ENCODE assay signal across 14 cellular contexts in the genomic region with DNA sequence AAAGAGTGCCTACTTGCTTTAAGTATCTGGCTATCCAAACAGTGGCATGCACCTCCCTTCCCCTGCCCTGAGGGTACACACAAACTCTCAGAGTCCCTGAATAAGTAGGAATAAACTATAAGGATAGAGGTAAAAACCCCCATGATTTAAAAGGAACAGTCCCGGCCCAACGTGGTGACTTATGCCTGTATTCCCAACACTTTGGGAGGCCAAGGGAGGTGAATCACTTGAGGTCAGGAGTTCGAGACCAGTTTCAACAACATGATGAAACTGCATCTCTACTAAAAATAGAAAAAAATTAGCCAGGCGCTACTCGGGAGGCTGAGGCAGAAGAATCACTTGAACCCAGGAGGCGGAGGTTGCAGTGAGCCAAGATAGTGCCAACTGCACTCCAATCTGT. TPM values are rescaled to one million over a fixed set of nuclear protein-coding genes. Genes with fewer than 3 reads are reported as not detected.
DNase-seq lines count a peak whose midpoint lies in the region; ATAC-seq and TF ChIP-seq lines count a peak whose summit lies in the region.
"Had no signal": no experiment of that assay in that cellular context is flagged by ENCODE, and none has a peak within 500 bp of the region (broad histone marks: within the 10 kb centered on the region; RNA-seq: fewer than 3 reads in every experiment).

No MANE protein-coding gene starts in this region.

- H3K14ac ChIP-seq in H9 (ENCODE audit: insufficient read depth, low read length), result no peak overlapping the region

- H3K36me3 Mint-ChIP-seq in CD4-positive, CD25-positive, alpha-beta regulatory T cell, result peaks cover 70% of the 10 kb centered on the region
- H3K36me3 Mint-ChIP-seq in H9 (ENCODE audit: insufficient read depth in 1 of 3, low read depth in 3 of 3), result peaks cover 8 to 72% (median 70%) of the 10 kb centered on the region in 3 experiments; a peak in 5 of 7 replicates
- peaks cover 45% of the 10 kb centered on the region for H3K36me3 Mint-ChIP-seq in activated T-helper 1 cell treated with anti-CD3 and anti-CD28 coated beads, Interleukin-12 subunit alpha, Interleukin-12 subunit beta, Interleukin-2, Interleukin-4 antibody, amounts not matched to agents 30 ng/mL and 10 ng/mL and 1 ng/mL, durations not matched to agents 14 hours and 24 hours and 36 hours (ENCODE audit: low read depth)
- peaks cover 40% of the 10 kb centered on the region for H3K36me3 Mint-ChIP-seq in stimulated activated memory B cell treated with anti-CD40 and anti-IgM and Interleukin-4, amounts not matched to agents 10 μg/mL and 1 μg/mL and 100 μg/mL, for 72 hours

- no peaks in the 10 kb centered on the region; the same call in 1 of the 2 replicates for H3K79me2 ChIP-seq in H9 (ENCODE audit: insufficient read depth, low read length)

- H4K20me1 ChIP-seq in H9 (ENCODE audit: control insufficient read depth, insufficient read depth, insufficient read length), result no peaks in the 10 kb centered on the region

- ATAC-seq in CD4-positive, CD25-positive, alpha-beta regulatory T cell (ENCODE audit: low read depth in 2 of 2), result no peak
- no peak for ATAC-seq in HG02623 (IDR thresholded peaks at IDR 0.05; ENCODE audit: unreplicated experiment)
- no peak for ATAC-seq in stimulated activated memory B cell treated with anti-CD40 and anti-IgM and Interleukin-4, amounts not matched to agents 10 μg/mL and 1 μg/mL and 100 μg/mL, for 72 hours

- H3K18ac ChIP-seq in H9 (ENCODE audit: insufficient read length, low read depth, low read length), result no peak overlapping the region

- no peaks in the 10 kb centered on the region for H3K27me3 Mint-ChIP-seq in CD4-positive, CD25-positive, alpha-beta regulatory T cell
- no peaks in the 10 kb centered on the region for H3K27me3 Mint-ChIP-seq in H9 (ENCODE audit: low read depth)
- H3K27me3 Mint-ChIP-seq in activated T-helper 1 cell treated with anti-CD3 and anti-CD28 coated beads, Interleukin-12 subunit alpha, Interleukin-12 subunit beta, Interleukin-2, Interleukin-4 antibody, amounts not matched to agents 30 ng/mL and 10 ng/mL and 1 ng/mL, durations not matched to agents 14 hours and 24 hours and 36 hours (ENCODE audit: insufficient read depth), result no peaks in the 10 kb centered on the region
- H3K27me3 Mint-ChIP-seq in stimulated activated memory B cell treated with anti-CD40 and anti-IgM and Interleukin-4, amounts not matched to agents 10 μg/mL and 1 μg/mL and 100 μg/mL, for 72 hours, result no peaks in the 10 kb centered on the region

- H2BK20ac ChIP-seq in H9 (ENCODE audit: low read depth, low read length, poor library complexity, severe bottlenecking), result no peak overlapping the region

- no peak overlapping the region for H2AFZ ChIP-seq in H9 (ENCODE audit: low read length)

- peak overlapping the region; percentile 75 for H3K27ac ChIP-seq in CD4-positive, CD25-positive, alpha-beta regulatory T cell (ENCODE audit: insufficient read depth, low read length, poor library complexity, severe bottlenecking)
- H3K27ac ChIP-seq in H9 (ENCODE audit: insufficient read length, low read depth, low read length), result no peak overlapping the region
- H3K27ac ChIP-seq: thoracic aorta had no signal

- intact Hi-C loops in activated T-helper 1 cell treated with anti-CD3 and anti-CD28 coated beads, Interleukin-12 subunit alpha, Interleukin-12 subunit beta, Interleukin-2, Interleukin-4 antibody, amounts not matched to agents 30 ng/mL and 10 ng/mL and 1 ng/mL, durations not matched to agents 14 hours and 24 hours and 36 hours (cut with micrococcal nuclease), result no loop called here

- H3K4me2 ChIP-seq in H9 (ENCODE audit: insufficient read depth, insufficient read length, low read length), result no peak overlapping the region

- WGBS in H9 (ENCODE audit: extremely low coverage, insufficient read length, low lambda C conversion rate), result no CpG with 5 or more reads among the region's 6 CpGs

- H3K9me3 ChIP-seq in CD4-positive, CD25-positive, alpha-beta regulatory T cell (ENCODE audit: control insufficient read depth in 2 of 2, low read length in 2 of 2), result no peaks in the 10 kb centered on the region
- H3K9me3 ChIP-seq in H9 (ENCODE audit: control insufficient read depth, low read depth, low read length), result no peaks in the 10 kb centered on the region
- H3K9me3 ChIP-seq: thoracic aorta had no signal

- no peak for TF ChIP-seq CTCF in H9 (conservative IDR thresholded peaks at IDR 0.05)
- no peak for TF ChIP-seq CTCF in fibroblast of the aortic adventitia (IDR thresholded peaks at IDR 0.05; ENCODE audit: insufficient read depth, low read length)

- H3K9ac ChIP-seq in H9 (ENCODE audit: extremely low read depth, insufficient read length, low read length), result no peak overlapping the region

- no peak overlapping the region for H2BK15ac ChIP-seq in H9 (ENCODE audit: low read depth, low read length)

- H2BK120ac ChIP-seq in H9 (ENCODE audit: low read depth, low read length, poor library complexity, severe bottlenecking), result no peak overlapping the region

- no peak overlapping the region for H4K91ac ChIP-seq in H9 (ENCODE audit: insufficient read length, low read depth, low read length)

- no peaks in the 10 kb centered on the region for H3K79me1 ChIP-seq in H9 (ENCODE audit: insufficient read depth, low read depth, low read length, poor library complexity, severe bottlenecking)

- peaks cover 58% of the 10 kb centered on the region for H3K4me1 ChIP-seq in CD4-positive, CD25-positive, alpha-beta regulatory T cell (ENCODE audit: control insufficient read depth, insufficient read depth, low read length, poor library complexity, severe bottlenecking)
- no peaks in the 10 kb centered on the region for H3K4me1 ChIP-seq in H9 (ENCODE audit: insufficient read depth, low read length)

- H3K23me2 ChIP-seq in H9 (ENCODE audit: insufficient read length, low read depth, low read length, poor library complexity, severe bottlenecking), result no peaks in the 10 kb centered on the region

- H3K56ac ChIP-seq in H9 (ENCODE audit: insufficient read length, low read depth, low read length), result no peak overlapping the region

- no peaks in the 10 kb centered on the region for H3K9me3 Mint-ChIP-seq in CD4-positive, CD25-positive, alpha-beta regulatory T cell
- no peaks in the 10 kb centered on the region for H3K9me3 Mint-ChIP-seq in H9
- no peaks in the 10 kb centered on the region for H3K9me3 Mint-ChIP-seq in activated T-helper 1 cell treated with anti-CD3 and anti-CD28 coated beads, Interleukin-12 subunit alpha, Interleukin-12 subunit beta, Interleukin-2, Interleukin-4 antibody, amounts not matched to agents 30 ng/mL and 10 ng/mL and 1 ng/mL, durations not matched to agents 14 hours and 24 hours and 36 hours
- no peaks in the 10 kb centered on the region for H3K9me3 Mint-ChIP-seq in stimulated activated memory B cell treated with anti-CD40 and anti-IgM and Interleukin-4, amounts not matched to agents 10 μg/mL and 1 μg/mL and 100 μg/mL, for 72 hours

- H2BK12ac ChIP-seq in H9 (ENCODE audit: insufficient read length, low read depth, low read length), result no peak overlapping the region

- peaks cover 87% of the 10 kb centered on the region for H3K36me3 ChIP-seq in CD4-positive, CD25-positive, alpha-beta regulatory T cell (ENCODE audit: control insufficient read depth, insufficient read depth, low read length)

- no peak overlapping the region for H3K4ac ChIP-seq in H9 (ENCODE audit: low read depth, low read length)

- H4K5ac ChIP-seq in H9 (ENCODE audit: insufficient read length, low read depth, low read length), result no peak overlapping the region

- H3K4me3 Mint-ChIP-seq in CD4-positive, CD25-positive, alpha-beta regulatory T cell, result peak overlapping the region in 3 of 4 donors; percentile 17 to 89 (median 26)
- H3K4me3 Mint-ChIP-seq in H9, result no peak overlapping the region
- H3K4me3 Mint-ChIP-seq in activated T-helper 1 cell treated with anti-CD3 and anti-CD28 coated beads, Interleukin-12 subunit alpha, Interleukin-12 subunit beta, Interleukin-2, Interleukin-4 antibody, amounts not matched to agents 30 ng/mL and 10 ng/mL and 1 ng/mL, durations not matched to agents 14 hours and 24 hours and 36 hours, result no peak overlapping the region
- H3K4me3 Mint-ChIP-seq in stimulated activated memory B cell treated with anti-CD40 and anti-IgM and Interleukin-4, amounts not matched to agents 10 μg/mL and 1 μg/mL and 100 μg/mL, for 72 hours, result no peak overlapping the region

- H3T11ph ChIP-seq in H9 (ENCODE audit: low read length), result no peak overlapping the region

- H3K23ac ChIP-seq in H9 (ENCODE audit: insufficient read length, low read depth, low read length), result no peak overlapping the region

- H3K4me3 ChIP-seq in CD4-positive, CD25-positive, alpha-beta regulatory T cell (ENCODE audit: low read depth, low read length), result no peak overlapping the region
- no peak overlapping the region for H3K4me3 ChIP-seq in fibroblast of the aortic adventitia (ENCODE audit: low read depth, low read length)
- H3K4me3 ChIP-seq: thoracic aorta had no signal

- H3K4me1 Mint-ChIP-seq in CD4-positive, CD25-positive, alpha-beta regulatory T cell, result peaks cover 29 to 86% (median 55%) of the 10 kb centered on the region in 4 donors
- H3K4me1 Mint-ChIP-seq in H9, result peaks cover 4 to 5% of the 10 kb centered on the region in 2 experiments; a peak in 3 of 4 replicates
- peaks cover 34% of the 10 kb centered on the region for H3K4me1 Mint-ChIP-seq in activated T-helper 1 cell treated with anti-CD3 and anti-CD28 coated beads, Interleukin-12 subunit alpha, Interleukin-12 subunit beta, Interleukin-2, Interleukin-4 antibody, amounts not matched to agents 30 ng/mL and 10 ng/mL and 1 ng/mL, durations not matched to agents 14 hours and 24 hours and 36 hours (ENCODE audit: low read depth)
- no peaks in the 10 kb centered on the region for H3K4me1 Mint-ChIP-seq in stimulated activated memory B cell treated with anti-CD40 and anti-IgM and Interleukin-4, amounts not matched to agents 10 μg/mL and 1 μg/mL and 100 μg/mL, for 72 hours

- H3K27ac Mint-ChIP-seq in CD4-positive, CD25-positive, alpha-beta regulatory T cell, result peak overlapping the region; percentile 96 to 97 (median 97)
- peak overlapping the region in 2 of 3 experiments; percentile 55 to 58; a peak in 1 of 7 replicates for H3K27ac Mint-ChIP-seq in H9
- H3K27ac Mint-ChIP-seq in activated T-helper 1 cell treated with anti-CD3 and anti-CD28 coated beads, Interleukin-12 subunit alpha, Interleukin-12 subunit beta, Interleukin-2, Interleukin-4 antibody, amounts not matched to agents 30 ng/mL and 10 ng/mL and 1 ng/mL, durations not matched to agents 14 hours and 24 hours and 36 hours, result peak overlapping the region; percentile 48
- H3K27ac Mint-ChIP-seq in stimulated activated memory B cell treated with anti-CD40 and anti-IgM and Interleukin-4, amounts not matched to agents 10 μg/mL and 1 μg/mL and 100 μg/mL, for 72 hours, result no peak overlapping the region

- H4K8ac ChIP-seq in H9 (replicated peaks; ENCODE audit: insufficient read length, low read depth, low read length), result no peak overlapping the region

- no peaks in the 10 kb centered on the region for H3K27me3 ChIP-seq in CD4-positive, CD25-positive, alpha-beta regulatory T cell (ENCODE audit: control insufficient read depth, insufficient read depth, low read length)
- no peaks in the 10 kb centered on the region; the same call in 1 of the 2 replicates for H3K27me3 ChIP-seq in H9 (ENCODE audit: insufficient read depth, low read length)

- no peak overlapping the region for H2AK5ac ChIP-seq in H9 (ENCODE audit: insufficient read length, low read length)

- H2BK5ac ChIP-seq in H9 (ENCODE audit: insufficient read length, low read length), result no peak overlapping the region

- DNase-seq in CD4-positive, CD25-positive, alpha-beta regulatory T cell, result no peak
- DNase-seq in H9 (no peak), fibroblast of the aortic adventitia (ENCODE audit: low read depth) (peak; percentile 45), NCI-H1092 (lab: John Stamatoyannopoulos, UW) (no peak), COR-L47 (lab: John Stamatoyannopoulos, UW) (no peak)
- DNase-seq in activated T-helper 1 cell treated with anti-CD3 and anti-CD28 coated beads, Interleukin-12 subunit alpha, Interleukin-12 subunit beta, Interleukin-2, Interleukin-4 antibody, amounts not matched to agents 30 ng/mL and 10 ng/mL and 1 ng/mL, durations not matched to agents 14 hours and 24 hours and 36 hours (ENCODE audit: low spot score), result no peak
- DNase-seq: amygdala, head of caudate nucleus had no signal

RNA-seq across cellular contexts. Expression of a gene that starts 22.2 kb away (rescaled TPM):
- 723 TPM for total RNA-seq in CD4-positive, CD25-positive, alpha-beta regulatory T cell
- polyA plus RNA-seq in CD4-positive, CD25-positive, alpha-beta regulatory T cell, result 100 to 1,000 TPM; 327 to 481 (median 401) TPM
- total RNA-seq in H9 (2021) (53.1 and 59.6 TPM in 2 replicates), fibroblast of the aortic adventitia (ENCODE audit: low replicate concordance) (32.7 and 41.8 TPM in 2 replicates)
- total RNA-seq in activated T-helper 1 cell treated with anti-CD3 and anti-CD28 coated beads, Interleukin-12 subunit alpha, Interleukin-12 subunit beta, Interleukin-2, Interleukin-4 antibody, amounts not matched to agents 30 ng/mL and 10 ng/mL and 1 ng/mL, durations not matched to agents 14 hours and 24 hours and 36 hours, result 55.0 and 59.9 TPM in 2 replicates

RNA-seq across cellular contexts. Expression of a gene that starts 53.4 kb away (rescaled TPM):
- total RNA-seq in CD4-positive, CD25-positive, alpha-beta regulatory T cell, result not detected
- under 1 TPM; 0.32 to 0.57 (median 0.41) TPM for polyA plus RNA-seq in CD4-positive, CD25-positive, alpha-beta regulatory T cell
- total RNA-seq in H9 (2021) (0.11 TPM in 1 of 2 replicates, not detected in the other), fibroblast of the aortic adventitia (ENCODE audit: low replicate concordance) (0.18 TPM in 1 of 2 replicates, not detected in the other)
- not detected in 2 replicates for total RNA-seq in activated T-helper 1 cell treated with anti-CD3 and anti-CD28 coated beads, Interleukin-12 subunit alpha, Interleukin-12 subunit beta, Interleukin-2, Interleukin-4 antibody, amounts not matched to agents 30 ng/mL and 10 ng/mL and 1 ng/mL, durations not matched to agents 14 hours and 24 hours and 36 hours
- total RNA-seq: activated CD8-positive, alpha-beta memory T cell treated with anti-CD3 and anti-CD28 coated beads for 36 hours; myocyte; T-helper 2 cell treated with Interferon-gamma antibody and Interleukin-4, amounts not matched to agents 100 ng/mL and 5 ng/mL, for 36 hours had no signal

Comparison
In these comparisons a context has a peak if more than half of its experiments do, and no peak if none do; other contexts are left out.
1. H3K4me3 Mint-ChIP-seq: peak in CD4-positive, CD25-positive, alpha-beta regulatory T cell (3 of 4); none in H9 (0 of 2), activated T-helper 1 cell treated with anti-CD3 and anti-CD28 coated beads, Interleukin-12 subunit alpha, Interleukin-12 subunit beta, Interleukin-2, Interleukin-4 antibody, amounts not matched to agents 30 ng/mL and 10 ng/mL and 1 ng/mL, durations not matched to agents 14 hours and 24 hours and 36 hours (single experiment) and stimulated activated memory B cell treated with anti-CD40 and anti-IgM and Interleukin-4, amounts not matched to agents 10 μg/mL and 1 μg/mL and 100 μg/mL, for 72 hours (single experiment).
2. RNA of a gene that starts 22.2 kb away (total RNA-seq): 723 TPM in CD4-positive, CD25-positive, alpha-beta regulatory T cell (single experiment); 55.0 to 59.9 TPM in activated T-helper 1 cell treated with anti-CD3 and anti-CD28 coated beads, Interleukin-12 subunit alpha, Interleukin-12 subunit beta, Interleukin-2, Interleukin-4 antibody, amounts not matched to agents 30 ng/mL and 10 ng/mL and 1 ng/mL, durations not matched to agents 14 hours and 24 hours and 36 hours, 53.1 to 59.6 TPM in H9 and 32.7 to 41.8 TPM in fibroblast of the aortic adventitia; every median in the first group is over 10 times any median in the second.